ENCODE assay signal across 1 cellular context in genomic region chr12:57145460-57146059, GRCh38.
TF ChIP-seq lines count a peak whose summit lies in the region.

No MANE protein-coding gene starts in this region.

TF ChIP-seq in HepG2, 621 proteins besides CTCF, POLR2A, EP300 and RAD21:
- 0 out of 2 replicates have a peak, but pooled peaks have one; percentile 9 for TF ChIP-seq SALL1 (CRISPR knock-in tag; IDR thresholded peaks at IDR 0.05)
- TF ChIP-seq SKI (IDR thresholded peaks at IDR 0.05; ENCODE audit: partially characterized antibody), result no peak
- no peak for TF ChIP-seq NCOA1 (CRISPR knock-in tag; IDR thresholded peaks at IDR 0.05)
- TF ChIP-seq ZNF687 (CRISPR knock-in tag; IDR thresholded peaks at IDR 0.05), result peak; percentile 65
- no peak for TF ChIP-seq ZNF432 (CRISPR knock-in tag; IDR thresholded peaks at IDR 0.05; ENCODE audit: borderline replicate concordance)
